ENCODE assay signal across 35 cellular contexts in genomic region chr4:890036-890695, GRCh38.
"Had no signal": no experiment of that assay in that cellular context is flagged by ENCODE, and none has a peak within 500 bp of the region (broad histone marks: within the 10 kb centered on the region; RNA-seq: fewer than 3 reads in every experiment).

No MANE protein-coding gene starts in this region.

- H3K9me3 ChIP-seq: MG63 had no signal

- H3K4me3 ChIP-seq: MG63 had no signal

- DNase-seq: Karpas-422, Kasumi-1, MG63, MM.1S, MV-4-11, NCI-H1048, NCI-H1092, NCI-H1092 treated with DMSO at 0.1 percent for 48 hours, NCI-H1105, NCI-H1105 treated with DMSO at 0.1 percent for 48 hours, NCI-H1417, NCI-H1417 treated with DMSO at 0.1 percent for 48 hours, NCI-H1436, NCI-H1436 treated with DMSO at 0.1 percent for 48 hours, NCI-H146, NCI-H1694, NCI-H1694 treated with DMSO at 0.1 percent for 48 hours, NCI-H187, NCI-H187 treated with DMSO at 0.1 percent for 48 hours, NCI-H1930, NCI-H2029, NCI-H2029 treated with DMSO at 0.1 percent for 48 hours, NCI-H2081, NCI-H2081 treated with DMSO at 0.1 percent for 48 hours, NCI-H2107, NCI-H2171, NCI-H2171 treated with DMSO at 0.1 percent for 48 hours, NCI-H2227 treated with DMSO at 0.1 percent for 48 hours, NCI-H226, NCI-H345, NCI-H446, NCI-H446 treated with DMSO at 0.1 percent for 48 hours, NCI-H510A, NCI-H510A treated with DMSO at 0.1 percent for 48 hours, NCI-H524 had no signal

- H3K27me3 ChIP-seq: MG63 had no signal

- H3K36me3 ChIP-seq: MG63 had no signal
